1 cellular context compared by ENCODE assay signal in genomic region chr11:86158716-86159669, GRCh38.
TF ChIP-seq lines count a peak whose summit lies in the region.

No MANE protein-coding gene starts in this region.

TF ChIP-seq in K562, 482 proteins besides CTCF, POLR2A, EP300 and RAD21 (continued from another document and continues in another):
- no peak for TF ChIP-seq PRDM10 (IDR thresholded peaks at IDR 0.05; ENCODE audit: partially characterized antibody)
- peak; percentile 54 for TF ChIP-seq ASH1L (IDR thresholded peaks at IDR 0.05; ENCODE audit: borderline replicate concordance, low read depth, partially characterized antibody)
- TF ChIP-seq NR2C1 (IDR thresholded peaks at IDR 0.05): peak; percentile 29; the same call in 1 of the 2 replicates
- no peak; the same call in 1 of the 2 replicates for TF ChIP-seq NR2C1 (tag; IDR thresholded peaks at IDR 0.05)
- peak; percentile 92 for TF ChIP-seq ARID1B (IDR thresholded peaks at IDR 0.05)
- 0 out of 2 replicates have a peak, but pooled peaks have one; percentile 33 for TF ChIP-seq PYGO2 (tag; IDR thresholded peaks at IDR 0.05)
- peak in 1 of 2 experiments; percentile 38; a peak in 1 of 4 replicates for TF ChIP-seq TBL1XR1 (IDR thresholded peaks at IDR 0.05; ENCODE audit: low read length in 2 of 2)
- TF ChIP-seq ARHGAP35 (IDR thresholded peaks at IDR 0.05; ENCODE audit: partially characterized antibody): no peak
- peak; percentile 21; the same call in 1 of the 2 replicates for TF ChIP-seq TEAD4 (IDR thresholded peaks at IDR 0.05; ENCODE audit: low read length)
- no peak for TF ChIP-seq TEAD4 (CRISPR knock-in tag; IDR thresholded peaks at IDR 0.05; ENCODE audit: borderline replicate concordance)
- TF ChIP-seq SIN3B (IDR thresholded peaks at IDR 0.05; ENCODE audit: low read depth): no peak
- TF ChIP-seq THRAP3 (IDR thresholded peaks at IDR 0.05; ENCODE audit: borderline replicate concordance): peak; percentile 70; the same call in 1 of the 2 replicates
- TF ChIP-seq SETDB1 (IDR thresholded peaks at IDR 0.05; ENCODE audit: low read length): no peak
- TF ChIP-seq, protein P1, sequence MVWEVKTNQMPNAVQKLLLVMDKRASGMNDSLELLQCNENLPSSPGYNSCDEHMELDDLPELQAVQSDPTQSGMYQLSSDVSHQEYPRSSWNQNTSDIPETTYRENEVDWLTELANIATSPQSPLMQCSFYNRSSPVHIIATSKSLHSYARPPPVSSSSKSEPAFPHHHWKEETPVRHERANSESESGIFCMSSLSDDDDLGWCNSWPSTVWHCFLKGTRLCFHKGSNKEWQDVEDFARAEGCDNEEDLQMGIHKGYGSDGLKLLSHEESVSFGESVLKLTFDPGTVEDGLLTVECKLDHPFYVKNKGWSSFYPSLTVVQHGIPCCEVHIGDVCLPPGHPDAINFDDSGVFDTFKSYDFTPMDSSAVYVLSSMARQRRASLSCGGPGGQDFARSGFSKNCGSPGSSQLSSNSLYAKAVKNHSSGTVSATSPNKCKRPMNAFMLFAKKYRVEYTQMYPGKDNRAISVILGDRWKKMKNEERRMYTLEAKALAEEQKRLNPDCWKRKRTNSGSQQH (CRISPR knock-in tag; IDR thresholded peaks at IDR 0.05): 0 out of 2 replicates have a peak, but pooled peaks have one; percentile 37
- peak; percentile 91 for TF ChIP-seq SMARCA4 (IDR thresholded peaks at IDR 0.05)
- peak in 1 of 2 experiments; percentile 66; a peak in 2 of 4 replicates for TF ChIP-seq FOXA3 (CRISPR knock-in tag; conservative IDR thresholded peaks at IDR 0.05 in 1 of 2, IDR thresholded peaks at IDR 0.05 in 1 of 2)
- 0 out of 2 replicates have a peak, but pooled peaks have one; percentile 43 for TF ChIP-seq GATA2 (CRISPR knock-in tag; IDR thresholded peaks at IDR 0.05)
- peak; percentile 75; the same call in 1 of the 2 replicates for TF ChIP-seq CC2D1A (IDR thresholded peaks at IDR 0.05)
- TF ChIP-seq HES1 (IDR thresholded peaks at IDR 0.05; ENCODE audit: low read depth): peak; percentile 7
- no peak for TF ChIP-seq ZNF134 (CRISPR knock-in tag; conservative IDR thresholded peaks at IDR 0.05)
- TF ChIP-seq JUND (IDR thresholded peaks at IDR 0.05; ENCODE audit: borderline replicate concordance, low read depth, low read length): 0 out of 2 replicates have a peak, but pooled peaks have one; percentile 31
- TF ChIP-seq JUND (tag; IDR thresholded peaks at IDR 0.05; ENCODE audit: borderline replicate concordance, low read depth, low read length): peak; percentile 60; the same call in 1 of the 3 replicates
- peak; percentile 100 for TF ChIP-seq ADNP (tag; IDR thresholded peaks at IDR 0.05)
- TF ChIP-seq TCF3 (CRISPR knock-in tag; IDR thresholded peaks at IDR 0.05): peak; percentile 46; the same call in 1 of the 2 replicates
- peak; percentile 84; the same call in 1 of the 2 replicates for TF ChIP-seq ZNF12 (CRISPR knock-in tag; IDR thresholded peaks at IDR 0.05)
- TF ChIP-seq, protein P2, sequence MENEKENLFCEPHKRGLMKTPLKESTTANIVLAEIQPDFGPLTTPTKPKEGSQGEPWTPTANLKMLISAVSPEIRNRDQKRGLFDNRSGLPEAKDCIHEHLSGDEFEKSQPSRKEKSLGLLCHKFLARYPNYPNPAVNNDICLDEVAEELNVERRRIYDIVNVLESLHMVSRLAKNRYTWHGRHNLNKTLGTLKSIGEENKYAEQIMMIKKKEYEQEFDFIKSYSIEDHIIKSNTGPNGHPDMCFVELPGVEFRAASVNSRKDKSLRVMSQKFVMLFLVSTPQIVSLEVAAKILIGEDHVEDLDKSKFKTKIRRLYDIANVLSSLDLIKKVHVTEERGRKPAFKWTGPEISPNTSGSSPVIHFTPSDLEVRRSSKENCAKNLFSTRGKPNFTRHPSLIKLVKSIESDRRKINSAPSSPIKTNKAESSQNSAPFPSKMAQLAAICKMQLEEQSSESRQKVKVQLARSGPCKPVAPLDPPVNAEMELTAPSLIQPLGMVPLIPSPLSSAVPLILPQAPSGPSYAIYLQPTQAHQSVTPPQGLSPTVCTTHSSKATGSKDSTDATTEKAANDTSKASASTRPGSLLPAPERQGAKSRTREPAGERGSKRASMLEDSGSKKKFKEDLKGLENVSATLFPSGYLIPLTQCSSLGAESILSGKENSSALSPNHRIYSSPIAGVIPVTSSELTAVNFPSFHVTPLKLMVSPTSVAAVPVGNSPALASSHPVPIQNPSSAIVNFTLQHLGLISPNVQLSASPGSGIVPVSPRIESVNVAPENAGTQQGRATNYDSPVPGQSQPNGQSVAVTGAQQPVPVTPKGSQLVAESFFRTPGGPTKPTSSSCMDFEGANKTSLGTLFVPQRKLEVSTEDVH (IDR thresholded peaks at IDR 0.05; ENCODE audit: low read depth, partially characterized antibody): peak; percentile 59
- TF ChIP-seq ELF4 (CRISPR knock-in tag; IDR thresholded peaks at IDR 0.05): 0 out of 2 replicates have a peak, but pooled peaks have one; percentile 58
- peak; percentile 61 for TF ChIP-seq CXXC5 (CRISPR knock-in tag; IDR thresholded peaks at IDR 0.05)
- peak; percentile 98 for TF ChIP-seq RBM25 (IDR thresholded peaks at IDR 0.05; ENCODE audit: low read depth, low read length, severe bottlenecking)
- TF ChIP-seq GTF2F1 (IDR thresholded peaks at IDR 0.05; ENCODE audit: low read depth, low read length): no peak
- TF ChIP-seq HNRNPH1 (optimal IDR thresholded peaks at IDR 0.05; ENCODE audit: low read depth, low read length): no peak
- TF ChIP-seq BCOR (IDR thresholded peaks at IDR 0.05): peak; percentile 99
- TF ChIP-seq CREB1 (IDR thresholded peaks at IDR 0.05): no peak
- peak; percentile 25; the same call in 1 of the 2 replicates for TF ChIP-seq CREB1 (CRISPR knock-in tag; IDR thresholded peaks at IDR 0.05)
- TF ChIP-seq NFIC (IDR thresholded peaks at IDR 0.05): peak; percentile 67
- TF ChIP-seq ATF1 (CRISPR knock-in tag; IDR thresholded peaks at IDR 0.05): no peak
- TF ChIP-seq ATF1 (tag; IDR thresholded peaks at IDR 0.05): peak; percentile 37
- no peak for TF ChIP-seq E2F5 (CRISPR knock-in tag; IDR thresholded peaks at IDR 0.05)
- peak; percentile 87 for TF ChIP-seq STAT5A (IDR thresholded peaks at IDR 0.05; ENCODE audit: borderline replicate concordance, low read length)
- peak; percentile 82; the same call in 1 of the 2 replicates for TF ChIP-seq SMAD4 (CRISPR knock-in tag; conservative IDR thresholded peaks at IDR 0.05)
- TF ChIP-seq PHF20 (IDR thresholded peaks at IDR 0.05; ENCODE audit: partially characterized antibody): peak; percentile 82
- TF ChIP-seq, protein P3, sequence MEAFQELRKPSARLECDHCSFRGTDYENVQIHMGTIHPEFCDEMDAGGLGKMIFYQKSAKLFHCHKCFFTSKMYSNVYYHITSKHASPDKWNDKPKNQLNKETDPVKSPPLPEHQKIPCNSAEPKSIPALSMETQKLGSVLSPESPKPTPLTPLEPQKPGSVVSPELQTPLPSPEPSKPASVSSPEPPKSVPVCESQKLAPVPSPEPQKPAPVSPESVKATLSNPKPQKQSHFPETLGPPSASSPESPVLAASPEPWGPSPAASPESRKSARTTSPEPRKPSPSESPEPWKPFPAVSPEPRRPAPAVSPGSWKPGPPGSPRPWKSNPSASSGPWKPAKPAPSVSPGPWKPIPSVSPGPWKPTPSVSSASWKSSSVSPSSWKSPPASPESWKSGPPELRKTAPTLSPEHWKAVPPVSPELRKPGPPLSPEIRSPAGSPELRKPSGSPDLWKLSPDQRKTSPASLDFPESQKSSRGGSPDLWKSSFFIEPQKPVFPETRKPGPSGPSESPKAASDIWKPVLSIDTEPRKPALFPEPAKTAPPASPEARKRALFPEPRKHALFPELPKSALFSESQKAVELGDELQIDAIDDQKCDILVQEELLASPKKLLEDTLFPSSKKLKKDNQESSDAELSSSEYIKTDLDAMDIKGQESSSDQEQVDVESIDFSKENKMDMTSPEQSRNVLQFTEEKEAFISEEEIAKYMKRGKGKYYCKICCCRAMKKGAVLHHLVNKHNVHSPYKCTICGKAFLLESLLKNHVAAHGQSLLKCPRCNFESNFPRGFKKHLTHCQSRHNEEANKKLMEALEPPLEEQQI (IDR thresholded peaks at IDR 0.05): 0 out of 2 replicates have a peak, but pooled peaks have one; percentile 77
- TF ChIP-seq, protein P4, sequence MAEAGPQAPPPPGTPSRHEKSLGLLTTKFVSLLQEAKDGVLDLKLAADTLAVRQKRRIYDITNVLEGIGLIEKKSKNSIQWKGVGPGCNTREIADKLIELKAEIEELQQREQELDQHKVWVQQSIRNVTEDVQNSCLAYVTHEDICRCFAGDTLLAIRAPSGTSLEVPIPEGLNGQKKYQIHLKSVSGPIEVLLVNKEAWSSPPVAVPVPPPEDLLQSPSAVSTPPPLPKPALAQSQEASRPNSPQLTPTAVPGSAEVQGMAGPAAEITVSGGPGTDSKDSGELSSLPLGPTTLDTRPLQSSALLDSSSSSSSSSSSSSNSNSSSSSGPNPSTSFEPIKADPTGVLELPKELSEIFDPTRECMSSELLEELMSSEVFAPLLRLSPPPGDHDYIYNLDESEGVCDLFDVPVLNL (CRISPR knock-in tag; IDR thresholded peaks at IDR 0.05; ENCODE audit: low read depth): 0 out of 2 replicates have a peak, but pooled peaks have one; percentile 24
- TF ChIP-seq ZNF197 (CRISPR knock-in tag; IDR thresholded peaks at IDR 0.05; ENCODE audit: low read depth): no peak
- TF ChIP-seq ZBTB2 (IDR thresholded peaks at IDR 0.05): peak; percentile 72
- peak; percentile 9; the same call in 1 of the 2 replicates for TF ChIP-seq ARID3A (IDR thresholded peaks at IDR 0.05; ENCODE audit: borderline replicate concordance, low read depth, low read length)
- TF ChIP-seq NR2C2 (CRISPR knock-in tag; IDR thresholded peaks at IDR 0.05): no peak
- peak; percentile 43 for TF ChIP-seq NR2C2 (tag; IDR thresholded peaks at IDR 0.05)
